ENCODE assay signal across 15 cellular contexts in genomic region chr9:27337833-27338526, GRCh38. TPM values are rescaled to one million over a fixed set of nuclear protein-coding genes. Genes with fewer than 3 reads are reported as not detected.
DNase-seq lines count a peak whose midpoint lies in the region; TF ChIP-seq lines count a peak whose summit lies in the region.
"Had no signal": no experiment of that assay in that cellular context is flagged by ENCODE, and none has a peak within 500 bp of the region (broad histone marks: within the 10 kb centered on the region; RNA-seq: fewer than 3 reads in every experiment).

No MANE protein-coding gene starts in this region.

- peak overlapping the region; percentile 25 for H3K4me3 Mint-ChIP-seq in neural crest cell
- H3K4me3 Mint-ChIP-seq: CD4-positive, CD25-positive, alpha-beta regulatory T cell had no signal

- peaks cover 2% of the 10 kb centered on the region for H3K36me3 Mint-ChIP-seq in neural crest cell (ENCODE audit: low read depth)
- H3K36me3 Mint-ChIP-seq: CD4-positive, CD25-positive, alpha-beta regulatory T cell had no signal

- H3K9me3 ChIP-seq in Peyer's patch (no peaks in the 10 kb centered on the region), tibial artery (no peaks in the 10 kb centered on the region)

- TF ChIP-seq POLR2A in Peyer's patch (IDR thresholded peaks at IDR 0.05) = no peak

- H3K27ac ChIP-seq in Peyer's patch = peak overlapping the region; percentile 26 to 52 (median 43)
- H3K27ac ChIP-seq in dorsolateral prefrontal cortex = peak overlapping the region; percentile 74 to 97 (median 90)
- peak overlapping the region; percentile 66 to 67 for H3K27ac ChIP-seq in tibial artery

- H3K27me3 ChIP-seq in Peyer's patch = no peaks in the 10 kb centered on the region
- no peaks in the 10 kb centered on the region for H3K27me3 ChIP-seq in dorsolateral prefrontal cortex
- no peaks in the 10 kb centered on the region for H3K27me3 ChIP-seq in tibial artery

- H3K4me3 ChIP-seq in Peyer's patch (no peak overlapping the region), dorsolateral prefrontal cortex (peak overlapping the region in 1 of 59 donors; percentile 16), tibial artery (no peak overlapping the region)

- no peaks in the 10 kb centered on the region for H3K36me3 ChIP-seq in Peyer's patch
- H3K36me3 ChIP-seq in tibial artery = no peaks in the 10 kb centered on the region

- TF ChIP-seq CTCF in Peyer's patch (IDR thresholded peaks at IDR 0.05) (no peak), dorsolateral prefrontal cortex (IDR thresholded peaks at IDR 0.05 in 54 of 56, conservative IDR thresholded peaks at IDR 0.05 in 2 of 56; ENCODE audit: low read depth in 1 of 56, partially characterized antibody in 56 of 56) (peak in 5 of 56 donors; percentile 13 to 30 (median 16)), neural crest cell (conservative IDR thresholded peaks at IDR 0.05) (no peak), tibial artery (IDR thresholded peaks at IDR 0.05) (no peak)

- H3K9me3 Mint-ChIP-seq in neural crest cell = no peaks in the 10 kb centered on the region
- H3K9me3 Mint-ChIP-seq: CD4-positive, CD25-positive, alpha-beta regulatory T cell had no signal

- H3K4me1 ChIP-seq in Peyer's patch (peaks cover 0 to 52% (median 4%) of the 10 kb centered on the region in 4 donors), tibial artery (peaks cover 10 to 73% (median 58%) of the 10 kb centered on the region in 4 donors)

- no peaks in the 10 kb centered on the region for H3K27me3 Mint-ChIP-seq in neural crest cell (ENCODE audit: low read depth)
- H3K27me3 Mint-ChIP-seq: CD4-positive, CD25-positive, alpha-beta regulatory T cell had no signal

- DNase-seq in Peyer's patch = no peak
- DNase-seq in dorsolateral prefrontal cortex = peak in 5 of 10 donors; percentile 41 to 66 (median 50)
- no peak for DNase-seq in neural crest cell (ENCODE audit: low read depth, low spot score)
- DNase-seq in tibial artery = peak in 1 of 2 donors; percentile 38
- DNase-seq in activated CD8-positive, alpha-beta memory T cell treated with anti-CD3 and anti-CD28 coated beads, Interleukin-2, amount 50 U/mL, for 48 hours = no peak
- no peak for DNase-seq in iPS-NIHi7 (ENCODE audit: extremely low spot score)
- DNase-seq in kidney glomerular epithelial cell (lab: John Stamatoyannopoulos, UW) = no peak
- DNase-seq: activated CD8-positive, alpha-beta memory T cell treated with anti-CD3 and anti-CD28 coated beads for 24 hours; activated naive CD4-positive, alpha-beta T cell treated with anti-CD3 and anti-CD28 coated beads, Interleukin-2, amount 50 U/mL, for 16 hours; CD4-positive, CD25-positive, alpha-beta regulatory T cell; NCI-H1092; NCI-H510A; SHP77; stimulated activated CD4-positive, alpha-beta T cell treated with anti-CD3 and anti-CD28 coated beads, Interleukin-15, amount 100 ng/mL, for 24 hours; T1000 had no signal

- peaks cover 79% of the 10 kb centered on the region for H3K4me1 Mint-ChIP-seq in neural crest cell
- H3K4me1 Mint-ChIP-seq: CD4-positive, CD25-positive, alpha-beta regulatory T cell had no signal

- peak overlapping the region; percentile 95 for H3K27ac Mint-ChIP-seq in neural crest cell (ENCODE audit: unreplicated experiment)

- intact Hi-C loops in dorsolateral prefrontal cortex (cut with DNase I) (loop anchor here in 1 of 2 donors (5.0 kb wide), 1 partner anchor 89 kb away; no protein-coding TSS in a partner anchor), tibial artery (cut with DNase I; ENCODE audit: low total_unique reads) (no loop called here)

RNA-seq across cellular contexts. Expression of gene EQTN, which starts 41.0 kb away (rescaled TPM):
- 1 to 10 TPM in 2 of 4 donors, not detected in 2; 1.9 to 2.3 TPM for total RNA-seq in Peyer's patch
- 1 to 10 TPM in 84 of 120 experiments, under 1 TPM in 23, not detected in 13; 0.54 to 6.9 (median 1.5) TPM for total RNA-seq in dorsolateral prefrontal cortex
- total RNA-seq in neural crest cell = 0.39 and 0.40 TPM in 2 replicates
- total RNA-seq: CD4-positive, CD25-positive, alpha-beta regulatory T cell had no signal
